1 cellular context compared by ENCODE assay signal in the genomic region with DNA sequence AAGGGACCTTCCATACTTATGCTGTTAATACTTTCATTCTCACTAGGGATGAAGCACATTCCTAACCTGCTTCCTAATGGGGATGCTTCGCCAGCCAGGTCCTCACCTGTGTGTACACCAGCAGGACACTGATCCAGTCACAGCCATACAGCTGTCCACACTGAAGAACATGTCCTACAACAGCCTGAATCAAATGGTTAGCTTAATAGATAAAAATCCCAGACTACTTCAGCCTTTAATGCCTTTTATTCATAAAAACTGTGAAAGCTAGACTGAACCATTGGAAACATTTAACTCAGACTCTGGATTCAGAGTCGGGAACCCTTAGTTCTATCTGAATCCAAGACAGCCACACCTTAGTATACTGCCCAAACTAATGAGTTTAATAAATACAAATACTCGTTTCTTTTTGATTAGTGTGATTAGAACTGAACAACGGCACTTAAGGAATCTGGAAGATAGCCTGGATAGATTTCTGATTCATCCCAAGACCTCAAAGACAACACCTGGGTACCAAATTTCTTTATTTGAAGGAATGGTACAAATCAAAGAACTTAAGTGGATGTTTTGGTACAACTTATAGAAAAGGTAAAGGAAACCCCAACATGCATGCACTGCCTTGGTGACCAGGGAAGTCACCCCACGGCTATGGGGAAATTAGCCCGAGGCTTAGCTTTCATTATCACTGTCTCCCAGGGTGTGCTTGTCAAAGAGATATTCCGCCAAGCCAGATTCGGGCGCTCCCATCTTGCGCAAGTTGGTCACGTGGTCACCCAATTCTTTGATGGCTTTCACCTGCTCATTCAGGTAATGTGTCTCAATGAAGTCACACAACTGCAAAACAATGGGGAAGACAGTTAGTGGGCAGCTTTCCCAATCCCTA.
TF ChIP-seq lines count a peak whose summit lies in the region.

No MANE protein-coding gene starts in this region.

TF ChIP-seq in A549, 52 proteins besides CTCF, POLR2A, EP300 and RAD21:
- TF ChIP-seq FOSB (CRISPR knock-in tag; IDR thresholded peaks at IDR 0.05) (peak; percentile 95), TFCP2L1 (CRISPR knock-in tag; IDR thresholded peaks at IDR 0.05) (peak; percentile 97), JUN (IDR thresholded peaks at IDR 0.05) (peak in 1 of 2 experiments; percentile 83; a peak in 2 of 5 replicates), CEBPB (IDR thresholded peaks at IDR 0.05) (peak; percentile 47 to 53; a peak in 2 of 4 replicates), TP53 (CRISPR knock-in tag; IDR thresholded peaks at IDR 0.05) (peak; percentile 96), CHD2 (IDR thresholded peaks at IDR 0.05; ENCODE audit: low read length, partially characterized antibody) (peak; percentile 33), RARB (CRISPR knock-in tag; IDR thresholded peaks at IDR 0.05) (peak; percentile 95), HEYL (CRISPR knock-in tag; IDR thresholded peaks at IDR 0.05) (peak; percentile 43; the same call in 1 of the 2 replicates), POLR2AphosphoS2 (conservative IDR thresholded peaks at IDR 0.05; ENCODE audit: low read length) (peak; percentile 93; the same call in 1 of the 2 replicates), USF2 (IDR thresholded peaks at IDR 0.05) (peak; percentile 78), HOXA7 (CRISPR knock-in tag; IDR thresholded peaks at IDR 0.05) (peak; percentile 99)
- TF ChIP-seq, protein P1, sequence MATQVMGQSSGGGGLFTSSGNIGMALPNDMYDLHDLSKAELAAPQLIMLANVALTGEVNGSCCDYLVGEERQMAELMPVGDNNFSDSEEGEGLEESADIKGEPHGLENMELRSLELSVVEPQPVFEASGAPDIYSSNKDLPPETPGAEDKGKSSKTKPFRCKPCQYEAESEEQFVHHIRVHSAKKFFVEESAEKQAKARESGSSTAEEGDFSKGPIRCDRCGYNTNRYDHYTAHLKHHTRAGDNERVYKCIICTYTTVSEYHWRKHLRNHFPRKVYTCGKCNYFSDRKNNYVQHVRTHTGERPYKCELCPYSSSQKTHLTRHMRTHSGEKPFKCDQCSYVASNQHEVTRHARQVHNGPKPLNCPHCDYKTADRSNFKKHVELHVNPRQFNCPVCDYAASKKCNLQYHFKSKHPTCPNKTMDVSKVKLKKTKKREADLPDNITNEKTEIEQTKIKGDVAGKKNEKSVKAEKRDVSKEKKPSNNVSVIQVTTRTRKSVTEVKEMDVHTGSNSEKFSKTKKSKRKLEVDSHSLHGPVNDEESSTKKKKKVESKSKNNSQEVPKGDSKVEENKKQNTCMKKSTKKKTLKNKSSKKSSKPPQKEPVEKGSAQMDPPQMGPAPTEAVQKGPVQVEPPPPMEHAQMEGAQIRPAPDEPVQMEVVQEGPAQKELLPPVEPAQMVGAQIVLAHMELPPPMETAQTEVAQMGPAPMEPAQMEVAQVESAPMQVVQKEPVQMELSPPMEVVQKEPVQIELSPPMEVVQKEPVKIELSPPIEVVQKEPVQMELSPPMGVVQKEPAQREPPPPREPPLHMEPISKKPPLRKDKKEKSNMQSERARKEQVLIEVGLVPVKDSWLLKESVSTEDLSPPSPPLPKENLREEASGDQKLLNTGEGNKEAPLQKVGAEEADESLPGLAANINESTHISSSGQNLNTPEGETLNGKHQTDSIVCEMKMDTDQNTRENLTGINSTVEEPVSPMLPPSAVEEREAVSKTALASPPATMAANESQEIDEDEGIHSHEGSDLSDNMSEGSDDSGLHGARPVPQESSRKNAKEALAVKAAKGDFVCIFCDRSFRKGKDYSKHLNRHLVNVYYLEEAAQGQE (IDR thresholded peaks at IDR 0.05) = peak; percentile 40
- TF ChIP-seq, protein P2, sequence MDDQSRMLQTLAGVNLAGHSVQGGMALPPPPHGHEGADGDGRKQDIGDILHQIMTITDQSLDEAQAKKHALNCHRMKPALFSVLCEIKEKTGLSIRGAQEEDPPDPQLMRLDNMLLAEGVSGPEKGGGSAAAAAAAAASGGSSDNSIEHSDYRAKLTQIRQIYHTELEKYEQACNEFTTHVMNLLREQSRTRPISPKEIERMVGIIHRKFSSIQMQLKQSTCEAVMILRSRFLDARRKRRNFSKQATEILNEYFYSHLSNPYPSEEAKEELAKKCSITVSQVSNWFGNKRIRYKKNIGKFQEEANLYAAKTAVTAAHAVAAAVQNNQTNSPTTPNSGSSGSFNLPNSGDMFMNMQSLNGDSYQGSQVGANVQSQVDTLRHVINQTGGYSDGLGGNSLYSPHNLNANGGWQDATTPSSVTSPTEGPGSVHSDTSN (IDR thresholded peaks at IDR 0.05) = 0 out of 2 replicates have a peak, but pooled peaks have one; percentile 20
- TF ChIP-seq, protein P3, sequence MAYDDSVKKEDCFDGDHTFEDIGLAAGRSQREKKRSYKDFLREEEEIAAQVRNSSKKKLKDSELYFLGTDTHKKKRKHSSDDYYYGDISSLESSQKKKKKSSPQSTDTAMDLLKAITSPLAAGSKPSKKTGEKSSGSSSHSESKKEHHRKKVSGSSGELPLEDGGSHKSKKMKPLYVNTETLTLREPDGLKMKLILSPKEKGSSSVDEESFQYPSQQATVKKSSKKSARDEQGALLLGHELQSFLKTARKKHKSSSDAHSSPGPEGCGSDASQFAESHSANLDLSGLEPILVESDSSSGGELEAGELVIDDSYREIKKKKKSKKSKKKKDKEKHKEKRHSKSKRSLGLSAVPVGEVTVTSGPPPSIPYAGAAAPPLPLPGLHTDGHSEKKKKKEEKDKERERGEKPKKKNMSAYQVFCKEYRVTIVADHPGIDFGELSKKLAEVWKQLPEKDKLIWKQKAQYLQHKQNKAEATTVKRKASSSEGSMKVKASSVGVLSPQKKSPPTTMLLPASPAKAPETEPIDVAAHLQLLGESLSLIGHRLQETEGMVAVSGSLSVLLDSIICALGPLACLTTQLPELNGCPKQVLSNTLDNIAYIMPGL (CRISPR knock-in tag; IDR thresholded peaks at IDR 0.05; ENCODE audit: borderline replicate concordance) = peak; percentile 67; the same call in 1 of the 2 replicates
TF ChIP-seq in A549: peak in this region for 14; not testable (repeated sequence) for 38.
